Comparison of ENCODE assay signal across 8 cellular contexts in the genomic region with DNA sequence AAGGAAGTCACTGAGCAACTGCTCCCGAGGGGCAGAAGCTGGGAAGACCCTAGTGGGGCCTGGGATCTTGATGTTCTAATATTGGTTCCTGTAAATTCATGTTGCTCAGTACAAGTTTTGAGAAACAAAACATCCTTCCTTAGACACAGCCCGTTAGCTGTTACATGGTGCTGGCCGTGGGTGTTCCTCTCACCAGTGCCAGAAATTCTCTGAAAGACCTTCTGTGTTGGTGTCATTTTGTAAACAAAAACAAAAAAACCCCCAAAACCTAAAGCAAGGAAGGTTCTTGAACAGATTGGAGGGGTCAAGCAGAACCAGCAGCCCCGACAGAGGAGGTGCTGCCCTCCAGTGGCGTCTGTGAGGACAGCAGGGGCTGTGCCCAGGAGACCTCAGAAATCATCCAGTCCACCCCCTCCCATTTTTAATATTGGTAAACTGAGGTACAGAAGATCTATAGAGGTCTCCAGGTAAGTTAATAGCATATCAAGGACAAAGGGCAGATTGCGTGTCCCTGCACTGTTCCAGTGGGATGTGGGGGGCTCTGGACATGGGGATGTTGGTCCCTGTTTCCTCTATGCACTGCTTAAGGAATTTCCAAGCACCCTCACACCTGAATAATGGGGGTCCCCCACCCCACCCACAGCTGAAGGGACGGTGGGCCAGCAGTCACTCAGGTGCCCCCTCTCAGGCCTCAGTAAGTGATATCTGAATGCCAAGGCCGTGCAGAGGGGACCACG. TPM values are rescaled to one million over a fixed set of nuclear protein-coding genes. Genes with fewer than 3 reads are reported as not detected.
DNase-seq lines count a peak whose midpoint lies in the region; ATAC-seq and TF ChIP-seq lines count a peak whose summit lies in the region.

No MANE protein-coding gene starts in this region.

- WGBS in transverse colon (ENCODE audit: low coverage in 1 of 2), 2 donors: 28% methylated on average over 9 of the region's 9 CpGs; no CpG with 5 or more reads in 1 of the 2 donors

- intact Hi-C loops in transverse colon (cut with DNase I; ENCODE audit: low total_unique reads): loop anchor here (2.0 kb wide), 1 partner anchor 69 kb away; no protein-coding TSS in a partner anchor

- no peak for ATAC-seq in GM21381 (IDR thresholded peaks at IDR 0.05; ENCODE audit: unreplicated experiment)

- no peak for TF ChIP-seq POLR2A in transverse colon (IDR thresholded peaks at IDR 0.05)

- peak overlapping the region in 1 of 4 donors; percentile 14 for H3K27ac ChIP-seq in transverse colon

- TF ChIP-seq EP300 in transverse colon (IDR thresholded peaks at IDR 0.05; ENCODE audit: low read depth): no peak

- peaks cover 4 to 22% (median 12%) of the 10 kb centered on the region in 4 donors for H3K4me1 ChIP-seq in transverse colon

- DNase-seq in activated gamma-delta T cell treated with Interleukin-2 at 50 U/mL for 16 hours (peak; percentile 61), activated gamma-delta T cell (lab: John Stamatoyannopoulos, UW) (no peak), OCI-M2 (lab: John Stamatoyannopoulos, UW; ENCODE audit: unreplicated experiment) (peak; percentile 1), fibroblast of villous mesenchyme (ENCODE audit: low read depth) (peak; percentile 48), nucleus accumbens (lab: John Stamatoyannopoulos, UW) (peak in 49 of 56 donors; percentile 8 to 81 (median 48)), transverse colon (peak; percentile 52)
- DNase-seq in activated T-helper 1 cell treated with anti-CD3 and anti-CD28 coated beads, Interleukin-2, amount 50 U/mL, for 16 hours (ENCODE audit: low read depth in 1 of 2, low spot score in 1 of 2): peak; percentile 42 to 44

- no peaks in the 10 kb centered on the region for H3K27me3 ChIP-seq in transverse colon

- in situ Hi-C loops in transverse colon (cut with MboI; ENCODE audit: low pct_ligation_motif_present in 1 of 4, low pct_unique_long_range_greater_than_20kb in 1 of 4, low sequenced_read_pairs in 3 of 4): loop anchor here in 2 of 4 donors (10.0 kb wide), 1 partner anchor 63 kb away; no protein-coding TSS in a partner anchor

- no peaks in the 10 kb centered on the region for H3K36me3 ChIP-seq in transverse colon

- H3K4me3 ChIP-seq in fibroblast of villous mesenchyme (ENCODE audit: low read depth, low read length) (no peak overlapping the region), transverse colon (no peak overlapping the region)

- H3K9me3 ChIP-seq in transverse colon: no peaks in the 10 kb centered on the region

- TF ChIP-seq CTCF in fibroblast of villous mesenchyme (IDR thresholded peaks at IDR 0.05; ENCODE audit: insufficient read depth, low read depth, low read length) (peak; percentile 90), transverse colon (IDR thresholded peaks at IDR 0.05) (peak; percentile 79 to 97 (median 94))

RNA-seq across cellular contexts. Expression of a gene that starts 38.2 kb away (rescaled TPM):
- total RNA-seq in fibroblast of villous mesenchyme (not detected in 2 replicates), transverse colon (not detected)

RNA-seq across cellular contexts. Expression of a gene that starts 42.4 kb away (rescaled TPM):
- not detected in 2 replicates for total RNA-seq in fibroblast of villous mesenchyme
- not detected for total RNA-seq in transverse colon
